In the genomic region with DNA sequence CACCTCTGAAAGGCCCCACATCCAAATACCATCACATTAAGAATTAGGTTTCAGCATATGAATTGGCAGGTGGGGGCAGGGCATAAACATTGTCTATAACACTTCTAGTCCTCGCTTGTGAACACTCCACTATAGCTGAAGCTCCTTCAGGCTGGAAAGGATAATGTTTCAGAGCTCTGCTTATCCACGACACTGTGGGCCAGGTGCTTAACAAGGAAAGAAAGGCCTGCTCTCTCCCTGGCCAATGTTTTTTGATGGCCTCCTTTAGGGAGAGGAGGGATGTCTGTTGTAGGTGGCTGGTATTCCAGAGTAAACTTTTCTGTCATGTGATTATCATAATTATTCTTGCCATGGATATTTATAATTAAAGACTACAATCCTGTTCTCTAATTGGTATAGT, we compare ENCODE assay signal across 15 cellular contexts.
DNase-seq lines count a peak whose midpoint lies in the region; ATAC-seq and TF ChIP-seq lines count a peak whose summit lies in the region.
"Had no signal": no experiment of that assay in that cellular context is flagged by ENCODE, and none has a peak within 500 bp of the region (broad histone marks: within the 10 kb centered on the region; RNA-seq: fewer than 3 reads in every experiment).

No MANE protein-coding gene starts in this region.

- H3K4me1 ChIP-seq in DOHH2 (ENCODE audit: control insufficient read depth, low read length) (peaks cover 62% of the 10 kb centered on the region), HUES64 (ENCODE audit: insufficient read depth, low read length) (peaks cover 26% of the 10 kb centered on the region), thyroid gland (no peaks in the 10 kb centered on the region)
- H3K4me1 ChIP-seq: BE2C had no signal

- TF ChIP-seq CTCF in DOHH2 (IDR thresholded peaks at IDR 0.05; ENCODE audit: low read depth, low read length, poor library complexity, severe bottlenecking) (no peak), WTC11 (IDR thresholded peaks at IDR 0.05) (no peak), thyroid gland (IDR thresholded peaks at IDR 0.05) (no peak)

- intact Hi-C loops in thyroid gland (cut with DNase I) = no loop called here

- H3K36me3 ChIP-seq in DOHH2 (ENCODE audit: control insufficient read depth, low read length) = no peaks in the 10 kb centered on the region
- H3K36me3 ChIP-seq in HUES64 (ENCODE audit: insufficient read depth, low read length) = no peaks in the 10 kb centered on the region
- no peaks in the 10 kb centered on the region for H3K36me3 ChIP-seq in thyroid gland
- H3K36me3 ChIP-seq: BE2C had no signal

- no peak overlapping the region for H3K27ac ChIP-seq in DOHH2 (ENCODE audit: low read depth, low read length)
- H3K27ac ChIP-seq in HUES64 (ENCODE audit: low read depth, low read length) = 0 out of 2 replicates have a peak overlapping the region, but pooled peaks have one; percentile 31
- no peak overlapping the region for H3K27ac ChIP-seq in thyroid gland
- H3K27ac ChIP-seq: C4-2B had no signal

- H3K27ac Mint-ChIP-seq in WTC11 = peak overlapping the region; percentile 77
- H3K27ac Mint-ChIP-seq: CD8-positive, alpha-beta T cell had no signal

- H3K4me3 ChIP-seq in DOHH2 (ENCODE audit: low read length) (no peak overlapping the region), HUES64 (ENCODE audit: low read length) (no peak overlapping the region), thyroid gland (replicated peaks in 1 of 3) (no peak overlapping the region)

- TF ChIP-seq POLR2A in thyroid gland (IDR thresholded peaks at IDR 0.05) = no peak

- DNase-seq in NCI-H2029 treated with DMSO at 0.1 percent for 48 hours (lab: John Stamatoyannopoulos, UW) (peak; percentile 17), NCI-H2029 (lab: John Stamatoyannopoulos, UW) (no peak), WTC11 (ENCODE audit: low spot score) (no peak), GF-D8 (lab: John Stamatoyannopoulos, UW) (no peak), thyroid gland (no peak)
- DNase-seq: BE2C; CD8-positive, alpha-beta T cell; COR-L47; DMS79; EL; H7 had no signal

- peaks cover 50% of the 10 kb centered on the region for H3K4me1 Mint-ChIP-seq in WTC11

- 69% methylated on average over 2 of the region's 2 CpGs for WGBS in HUES64
- WGBS in thyroid gland, 2 donors = 95% methylated on average over 2 of the region's 2 CpGs

- no peaks in the 10 kb centered on the region for H3K27me3 ChIP-seq in DOHH2 (ENCODE audit: control insufficient read depth, low read length)
- H3K27me3 ChIP-seq in HUES64 (ENCODE audit: insufficient read depth, low read length) = no peaks in the 10 kb centered on the region
- H3K27me3 ChIP-seq in thyroid gland = no peaks in the 10 kb centered on the region
- H3K27me3 ChIP-seq: BE2C had no signal

- CTCF ChIA-PET in WTC11 (lab: Charles Lee) = interaction anchor here (0.7 to 1.3 kb wide), 2 partner anchors 8 to 217 kb away, joined by 3 to 5 read pairs; no protein-coding TSS in a partner anchor

- no peaks in the 10 kb centered on the region for H4K20me1 ChIP-seq in DOHH2 (ENCODE audit: control insufficient read depth, insufficient read depth, low read depth, low read length)

- no peaks in the 10 kb centered on the region for H3K79me2 ChIP-seq in DOHH2 (ENCODE audit: control insufficient read depth, low read length)

- ATAC-seq in WTC11 (peak; percentile 57), GM19452 (IDR thresholded peaks at IDR 0.05; ENCODE audit: unreplicated experiment) (no peak)
- ATAC-seq: CD8-positive, alpha-beta T cell had no signal

- H3K9me3 Mint-ChIP-seq in WTC11 = peaks cover 22% of the 10 kb centered on the region
- H3K9me3 Mint-ChIP-seq: CD8-positive, alpha-beta T cell had no signal

- H3K4me2 ChIP-seq in DOHH2 (ENCODE audit: low read length) = peak overlapping the region; percentile 24

- H3K9me2 ChIP-seq in DOHH2 (replicated peaks; ENCODE audit: control insufficient read depth, low read length) = no peaks in the 10 kb centered on the region

- no peak overlapping the region for H3K9ac ChIP-seq in HUES64 (ENCODE audit: low read depth, low read length)

- POLR2A ChIA-PET in WTC11 (lab: Charles Lee) = no interaction called here

- peaks cover 18% of the 10 kb centered on the region for H3K36me3 Mint-ChIP-seq in WTC11
- H3K36me3 Mint-ChIP-seq: CD8-positive, alpha-beta T cell had no signal

- H3K27me3 Mint-ChIP-seq in WTC11 (ENCODE audit: low read depth) = no peaks in the 10 kb centered on the region

- no peaks in the 10 kb centered on the region for H3K9me3 ChIP-seq in DOHH2 (ENCODE audit: control insufficient read depth, insufficient read depth, low read length)
- H3K9me3 ChIP-seq in HUES64 (ENCODE audit: insufficient read depth, low read depth, low read length) = peaks cover 10% of the 10 kb centered on the region
- H3K9me3 ChIP-seq in thyroid gland = no peaks in the 10 kb centered on the region
- H3K9me3 ChIP-seq: BE2C had no signal

- H3F3A ChIP-seq in DOHH2 (ENCODE audit: control insufficient read depth, insufficient read depth) = peaks cover 2% of the 10 kb centered on the region; the same call in 1 of the 2 replicates

- H3K4me3 Mint-ChIP-seq in WTC11 = no peak overlapping the region; the same call in 1 of the 2 replicates
- H3K4me3 Mint-ChIP-seq: CD8-positive, alpha-beta T cell had no signal

TF ChIP-seq in WTC11, 78 proteins besides CTCF, POLR2A, EP300 and RAD21 (continues in another document):
- TF ChIP-seq, protein P1, sequence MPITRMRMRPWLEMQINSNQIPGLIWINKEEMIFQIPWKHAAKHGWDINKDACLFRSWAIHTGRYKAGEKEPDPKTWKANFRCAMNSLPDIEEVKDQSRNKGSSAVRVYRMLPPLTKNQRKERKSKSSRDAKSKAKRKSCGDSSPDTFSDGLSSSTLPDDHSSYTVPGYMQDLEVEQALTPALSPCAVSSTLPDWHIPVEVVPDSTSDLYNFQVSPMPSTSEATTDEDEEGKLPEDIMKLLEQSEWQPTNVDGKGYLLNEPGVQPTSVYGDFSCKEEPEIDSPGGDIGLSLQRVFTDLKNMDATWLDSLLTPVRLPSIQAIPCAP (CRISPR knock-in tag; IDR thresholded peaks at IDR 0.05) = no peak
- no peak for TF ChIP-seq TEAD4 (CRISPR knock-in tag; IDR thresholded peaks at IDR 0.05)
- TF ChIP-seq, protein P2, sequence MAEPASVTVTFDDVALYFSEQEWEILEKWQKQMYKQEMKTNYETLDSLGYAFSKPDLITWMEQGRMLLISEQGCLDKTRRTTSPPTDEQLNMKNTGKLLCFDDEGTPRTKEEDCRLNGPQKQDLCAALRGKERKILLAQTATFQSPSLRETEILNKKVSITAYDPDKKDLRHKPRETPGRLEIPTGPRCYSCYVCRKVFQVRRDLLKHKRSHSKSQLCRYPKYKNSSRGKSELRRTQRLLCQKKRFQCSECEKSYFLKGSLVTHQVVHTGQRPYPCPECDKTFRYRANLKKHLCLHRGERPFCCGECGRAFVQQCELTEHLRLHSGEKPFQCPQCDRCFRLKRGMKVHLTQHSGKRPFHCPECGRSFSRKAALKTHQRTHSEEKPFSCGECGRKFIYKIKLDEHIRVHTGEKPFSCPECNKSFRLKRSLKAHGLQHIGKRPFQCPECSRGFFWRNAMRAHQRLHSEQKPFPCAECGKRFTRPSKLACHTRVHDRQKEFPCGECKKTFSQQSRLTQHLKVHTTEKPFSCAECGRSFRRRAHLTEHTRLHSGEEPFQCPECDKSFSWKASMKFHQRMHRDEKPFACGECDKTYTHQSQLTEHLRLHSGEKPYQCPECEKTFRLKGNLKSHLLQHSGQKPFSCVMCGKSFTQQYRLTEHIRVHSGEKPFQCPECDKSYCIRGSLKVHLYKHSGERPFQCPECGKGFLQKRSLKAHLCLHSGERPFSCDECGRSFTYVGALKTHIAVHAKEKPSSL (CRISPR knock-in tag; conservative IDR thresholded peaks at IDR 0.05) = no peak
- TF ChIP-seq RELA (CRISPR knock-in tag; IDR thresholded peaks at IDR 0.05; ENCODE audit: borderline replicate concordance) = no peak
- no peak for TF ChIP-seq ZBTB21 (CRISPR knock-in tag; IDR thresholded peaks at IDR 0.05; ENCODE audit: borderline replicate concordance)
- no peak for TF ChIP-seq ATF1 (CRISPR knock-in tag; IDR thresholded peaks at IDR 0.05)
- TF ChIP-seq CREB1 (CRISPR knock-in tag; IDR thresholded peaks at IDR 0.05) = no peak
- no peak for TF ChIP-seq MXD4 (CRISPR knock-in tag; IDR thresholded peaks at IDR 0.05; ENCODE audit: borderline replicate concordance)
- no peak for TF ChIP-seq CBFB (CRISPR knock-in tag; IDR thresholded peaks at IDR 0.05; ENCODE audit: low read depth)
- TF ChIP-seq, protein P3, sequence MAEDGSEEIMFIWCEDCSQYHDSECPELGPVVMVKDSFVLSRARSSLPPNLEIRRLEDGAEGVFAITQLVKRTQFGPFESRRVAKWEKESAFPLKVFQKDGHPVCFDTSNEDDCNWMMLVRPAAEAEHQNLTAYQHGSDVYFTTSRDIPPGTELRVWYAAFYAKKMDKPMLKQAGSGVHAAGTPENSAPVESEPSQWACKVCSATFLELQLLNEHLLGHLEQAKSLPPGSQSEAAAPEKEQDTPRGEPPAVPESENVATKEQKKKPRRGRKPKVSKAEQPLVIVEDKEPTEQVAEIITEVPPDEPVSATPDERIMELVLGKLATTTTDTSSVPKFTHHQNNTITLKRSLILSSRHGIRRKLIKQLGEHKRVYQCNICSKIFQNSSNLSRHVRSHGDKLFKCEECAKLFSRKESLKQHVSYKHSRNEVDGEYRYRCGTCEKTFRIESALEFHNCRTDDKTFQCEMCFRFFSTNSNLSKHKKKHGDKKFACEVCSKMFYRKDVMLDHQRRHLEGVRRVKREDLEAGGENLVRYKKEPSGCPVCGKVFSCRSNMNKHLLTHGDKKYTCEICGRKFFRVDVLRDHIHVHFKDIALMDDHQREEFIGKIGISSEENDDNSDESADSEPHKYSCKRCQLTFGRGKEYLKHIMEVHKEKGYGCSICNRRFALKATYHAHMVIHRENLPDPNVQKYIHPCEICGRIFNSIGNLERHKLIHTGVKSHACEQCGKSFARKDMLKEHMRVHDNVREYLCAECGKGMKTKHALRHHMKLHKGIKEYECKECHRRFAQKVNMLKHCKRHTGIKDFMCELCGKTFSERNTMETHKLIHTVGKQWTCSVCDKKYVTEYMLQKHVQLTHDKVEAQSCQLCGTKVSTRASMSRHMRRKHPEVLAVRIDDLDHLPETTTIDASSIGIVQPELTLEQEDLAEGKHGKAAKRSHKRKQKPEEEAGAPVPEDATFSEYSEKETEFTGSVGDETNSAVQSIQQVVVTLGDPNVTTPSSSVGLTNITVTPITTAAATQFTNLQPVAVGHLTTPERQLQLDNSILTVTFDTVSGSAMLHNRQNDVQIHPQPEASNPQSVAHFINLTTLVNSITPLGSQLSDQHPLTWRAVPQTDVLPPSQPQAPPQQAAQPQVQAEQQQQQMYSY (CRISPR knock-in tag; IDR thresholded peaks at IDR 0.05) = no peak
- no peak for TF ChIP-seq ZNF219 (CRISPR knock-in tag; IDR thresholded peaks at IDR 0.05; ENCODE audit: borderline replicate concordance)
